In genomic region chr6:49909508-49910047, GRCh38 we compare ENCODE assay signal across 15 cellular contexts. TPM values are rescaled to one million over a fixed set of nuclear protein-coding genes. Genes with fewer than 3 reads are reported as not detected.
"Had no signal": no experiment of that assay in that cellular context is flagged by ENCODE, and none has a peak within 500 bp of the region (broad histone marks: within the 10 kb centered on the region; RNA-seq: fewer than 3 reads in every experiment).

No MANE protein-coding gene starts in this region.

- H3K4me1 Mint-ChIP-seq: activated CD4-positive, alpha-beta T cell treated with anti-CD3 and anti-CD28 coated beads, Interleukin-2, amount 10 ng/mL, durations not matched to agents 7 days and 5 days; naive B cell; stimulated activated effector memory CD8-positive, alpha-beta T cell treated with anti-CD3 and anti-CD28 coated beads, Interleukin-12 subunit alpha, Interleukin-12 subunit beta, amount 100 ng/mL, for 72 hours had no signal

- H3K9me3 ChIP-seq: gastroesophageal sphincter, ovary had no signal

- H3K27me3 Mint-ChIP-seq: activated CD4-positive, alpha-beta T cell treated with anti-CD3 and anti-CD28 coated beads, Interleukin-2, amount 10 ng/mL, durations not matched to agents 7 days and 5 days; activated naive CD8-positive, alpha-beta T cell; naive B cell had no signal

- H3K4me3 Mint-ChIP-seq: activated CD4-positive, alpha-beta T cell treated with anti-CD3 and anti-CD28 coated beads, Interleukin-2, amount 10 ng/mL, durations not matched to agents 7 days and 5 days; activated naive CD8-positive, alpha-beta T cell; activated T-cell treated with anti-CD3 and anti-CD28 coated beads, Interleukin-2, amount 50 U/mL, for 72 hours; naive B cell; stimulated activated effector memory CD8-positive, alpha-beta T cell treated with anti-CD3 and anti-CD28 coated beads, Interleukin-12 subunit alpha, Interleukin-12 subunit beta, amount 100 ng/mL, for 72 hours had no signal

- H3K9me3 Mint-ChIP-seq: activated CD4-positive, alpha-beta T cell treated with anti-CD3 and anti-CD28 coated beads, Interleukin-2, amount 10 ng/mL, durations not matched to agents 7 days and 5 days; naive B cell; stimulated activated effector memory CD8-positive, alpha-beta T cell treated with anti-CD3 and anti-CD28 coated beads, Interleukin-12 subunit alpha, Interleukin-12 subunit beta, amount 100 ng/mL, for 72 hours had no signal

- H3K27ac Mint-ChIP-seq: activated CD4-positive, alpha-beta T cell treated with anti-CD3 and anti-CD28 coated beads, Interleukin-2, amount 10 ng/mL, durations not matched to agents 7 days and 5 days; activated naive CD8-positive, alpha-beta T cell; activated T-cell treated with anti-CD3 and anti-CD28 coated beads, Interleukin-2, amount 50 U/mL, for 72 hours; naive B cell; stimulated activated effector memory CD8-positive, alpha-beta T cell treated with anti-CD3 and anti-CD28 coated beads, Interleukin-12 subunit alpha, Interleukin-12 subunit beta, amount 100 ng/mL, for 72 hours had no signal

- H3K4me3 ChIP-seq: gastroesophageal sphincter, ovary had no signal

- H3K36me3 ChIP-seq: gastroesophageal sphincter, ovary had no signal

- H3K36me3 Mint-ChIP-seq: activated naive CD8-positive, alpha-beta T cell; naive B cell; stimulated activated effector memory CD8-positive, alpha-beta T cell treated with anti-CD3 and anti-CD28 coated beads, Interleukin-12 subunit alpha, Interleukin-12 subunit beta, amount 100 ng/mL, for 72 hours had no signal

- ATAC-seq: activated T-cell treated with anti-CD3 and anti-CD28 coated beads, Interleukin-2, amount 50 U/mL, for 72 hours; gastroesophageal sphincter; left colon; stimulated activated effector memory CD8-positive, alpha-beta T cell treated with anti-CD3 and anti-CD28 coated beads, Interleukin-12 subunit alpha, Interleukin-12 subunit beta, amount 100 ng/mL, for 72 hours had no signal

- H3K27me3 ChIP-seq: gastroesophageal sphincter, ovary had no signal

- H3K27ac ChIP-seq: gastroesophageal sphincter, ovary had no signal

- DNase-seq: activated CD4-positive, alpha-beta T cell treated with anti-CD3 and anti-CD28 coated beads, Interleukin-2, amount 10 ng/mL, durations not matched to agents 7 days and 5 days; activated CD4-positive, CD25-positive, alpha-beta regulatory T cell; activated CD8-positive, alpha-beta memory T cell treated with anti-CD3 and anti-CD28 coated beads, Interleukin-2, amount 50 U/mL, for 48 hours; activated gamma-delta T cell; activated T-cell treated with anti-CD3 and anti-CD28 coated beads, Interleukin-2, amount 50 U/mL, for 72 hours; amniotic stem cell; caudate nucleus; left colon; mammary epithelial cell; naive B cell; ovary had no signal

RNA-seq across cellular contexts. Expression of gene CRISP1, which starts 43.2 kb away (rescaled TPM):
- total RNA-seq: activated CD4-positive, alpha-beta T cell treated with anti-CD3 and anti-CD28 coated beads, Interleukin-2, amount 10 ng/mL, durations not matched to agents 7 days and 5 days; activated T-cell treated with anti-CD3 and anti-CD28 coated beads, Interleukin-2, amount 50 U/mL, for 72 hours; gastroesophageal sphincter; left colon; mammary epithelial cell; mononuclear cell; ovary had no signal

RNA-seq across cellular contexts. Expression of gene DEFB114, which starts 54.4 kb away (rescaled TPM):
- total RNA-seq: activated CD4-positive, alpha-beta T cell treated with anti-CD3 and anti-CD28 coated beads, Interleukin-2, amount 10 ng/mL, durations not matched to agents 7 days and 5 days; activated T-cell treated with anti-CD3 and anti-CD28 coated beads, Interleukin-2, amount 50 U/mL, for 72 hours; gastroesophageal sphincter; left colon; mammary epithelial cell; mononuclear cell; ovary had no signal

RNA-seq across cellular contexts. Expression of gene DEFB113, which starts 59.8 kb away (rescaled TPM):
- total RNA-seq: activated CD4-positive, alpha-beta T cell treated with anti-CD3 and anti-CD28 coated beads, Interleukin-2, amount 10 ng/mL, durations not matched to agents 7 days and 5 days; activated T-cell treated with anti-CD3 and anti-CD28 coated beads, Interleukin-2, amount 50 U/mL, for 72 hours; gastroesophageal sphincter; left colon; mammary epithelial cell; mononuclear cell; ovary had no signal
